Comparison of ENCODE assay signal across 8 cellular contexts in the genomic region with DNA sequence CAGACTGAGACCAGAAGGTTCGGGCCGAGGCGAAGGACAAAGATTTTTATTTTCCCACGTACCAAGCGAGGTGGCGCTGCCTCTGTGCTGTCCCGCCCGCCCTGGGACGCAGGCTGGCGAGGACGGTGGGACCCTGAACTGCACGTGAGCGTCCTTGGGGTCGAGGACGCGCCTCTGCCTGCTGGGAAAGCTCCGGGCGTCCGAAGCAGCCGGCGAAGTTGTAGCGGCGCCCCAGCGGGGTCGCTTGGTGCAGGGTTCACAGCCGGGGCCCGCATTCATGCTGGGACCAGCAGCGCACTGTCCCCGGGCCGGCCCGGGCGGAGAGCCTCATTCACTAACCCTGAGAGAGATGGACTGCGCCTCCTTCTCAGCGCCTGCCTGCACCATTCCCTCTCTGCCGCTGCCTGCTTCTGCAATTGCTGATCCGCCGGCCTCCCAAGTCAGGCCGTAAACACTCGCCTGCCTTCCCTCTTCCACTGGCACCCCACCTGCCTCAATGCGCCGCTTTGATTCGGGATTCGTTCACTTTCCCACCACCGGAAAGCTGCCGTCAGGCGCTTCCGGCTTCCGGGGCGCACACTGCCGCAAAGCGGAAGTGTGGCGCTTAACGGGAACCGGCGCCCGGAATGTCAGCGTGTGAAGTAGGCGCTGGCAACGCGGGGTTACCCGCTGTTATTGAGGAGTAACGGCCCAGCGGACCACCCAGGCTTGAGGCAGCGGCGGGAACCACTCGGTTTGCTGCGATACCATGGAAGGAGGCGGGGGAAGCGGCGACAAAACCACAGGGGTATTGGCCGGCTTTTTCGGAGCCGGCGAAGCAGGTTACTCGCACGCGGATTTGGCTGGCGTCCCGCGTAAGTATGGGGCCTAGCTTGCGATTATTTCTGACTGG. TPM values are rescaled to one million over a fixed set of nuclear protein-coding genes. Genes with fewer than 3 reads are reported as not detected.
DNase-seq lines count a peak whose midpoint lies in the region; ATAC-seq and TF ChIP-seq lines count a peak whose summit lies in the region.
"Not testable (repeated sequence)": the region's sequence is repeated elsewhere in the genome, so short reads cannot be mapped to it uniquely, and the experiment has no call there.

A gene (minus strand): TSS at position 581 of the 892 bp plus-strand sequence. CDS start 302 bp downstream, at position 279.
A gene with protein sequence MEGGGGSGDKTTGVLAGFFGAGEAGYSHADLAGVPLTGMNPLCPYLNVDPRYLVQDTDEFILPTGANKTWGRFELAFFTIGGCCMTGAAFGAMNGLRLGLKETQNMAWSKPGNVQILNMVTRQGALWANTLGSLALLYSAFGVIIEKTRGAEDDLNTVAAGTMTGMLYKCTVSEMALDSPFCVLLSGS (plus strand): TSS at position 607 of the 892 bp plus-strand sequence. CDS start 142 bp downstream, at position 749.

- not testable (repeated sequence) for TF ChIP-seq CTCF in PC-3 (conservative IDR thresholded peaks at IDR 0.05; ENCODE audit: low read depth, low read length); epithelial cell of esophagus (IDR thresholded peaks at IDR 0.05; ENCODE audit: insufficient read depth, low read depth, low read length, missing control alignments)

- H3K4me3 ChIP-seq in PC-3 (ENCODE audit: low read length) (peak within 1 kb of the TSS; percentile 71), epithelial cell of esophagus (ENCODE audit: low read length) (peak within 1 kb of the TSS; percentile 78), mononuclear cell (ENCODE audit: low read length) (peak within 1 kb of the TSS; percentile 69)

- not testable (repeated sequence) for H3K27me3 ChIP-seq in PC-3 (ENCODE audit: low read length); mononuclear cell (ENCODE audit: insufficient read depth, low read length)

- H3K79me2 ChIP-seq in PC-3 (ENCODE audit: low read length), result peaks cover 88% of the 10 kb centered on the region

- peak within 1 kb of the TSS; percentile 89 for H3K9ac ChIP-seq in PC-3 (ENCODE audit: low read length)

- peaks cover 13% of the 10 kb centered on the region for H4K20me1 ChIP-seq in PC-3 (ENCODE audit: low read length)

- intact Hi-C loops in PC-3 (cut with micrococcal nuclease), result not testable (repeated sequence)

- peaks cover 15% of the 10 kb centered on the region for H3K36me3 ChIP-seq in PC-3 (ENCODE audit: low read depth, low read length)

- DNase-seq in DMS114 treated with DMSO at 0.1 percent for 48 hours (lab: John Stamatoyannopoulos, UW; ENCODE audit: unreplicated experiment) (peak; percentile 80), HuH-7.5 (ENCODE audit: low spot score) (peak; percentile 1), PC-3 (peak; percentile 99), activated T-cell treated with anti-CD3 and anti-CD28 coated beads for 4 hours (peak; percentile 71), epithelial cell of esophagus (ENCODE audit: low read depth) (peak; percentile 88)
- peak; percentile 76 to 78 for DNase-seq in stimulated activated CD8-positive, alpha-beta memory T cell treated with anti-CD3 and anti-CD28 coated beads, Interleukin-15, amount 100 ng/mL, for 48 hours (ENCODE audit: low read depth in 2 of 2)

- peak within 1 kb of the TSS; percentile 71 for H2AFZ ChIP-seq in PC-3 (ENCODE audit: low read length)

- CTCF ChIA-PET in PC-3 (lab: Charles Lee), result not testable (repeated sequence)

- H3F3A ChIP-seq in PC-3 (ENCODE audit: low read length, unreplicated experiment), result not testable (repeated sequence)

- H3K4me1 ChIP-seq in PC-3 (ENCODE audit: insufficient read depth, low read length), result peaks cover 15% of the 10 kb centered on the region
- peaks cover 20% of the 10 kb centered on the region for H3K4me1 ChIP-seq in mononuclear cell (ENCODE audit: insufficient read depth, low read length)

- POLR2A ChIA-PET in PC-3 (lab: Charles Lee; ENCODE audit: unreplicated experiment), result not testable (repeated sequence)

- not testable (repeated sequence) for H3K9me3 ChIP-seq in PC-3 (ENCODE audit: low read length); mononuclear cell (ENCODE audit: low read depth, low read length)

- BruUV-seq in PC-3 (replicated peaks; lab: Mats Ljungman, UMichigan), result TSS peak; percentile 69

- H3K27ac ChIP-seq in PC-3 (ENCODE audit: low read length), result peak within 1 kb of the TSS; percentile 13

- H3K9me2 ChIP-seq in PC-3 (replicated peaks; ENCODE audit: low read length), result not testable (repeated sequence)

- ATAC-seq in GM21528 (IDR thresholded peaks at IDR 0.05; ENCODE audit: low FRiP score, unreplicated experiment) (peak; percentile 74), PC-3 (peak; percentile 80)

- H3K4me2 ChIP-seq in PC-3 (ENCODE audit: low read length), result peak within 1 kb of the TSS; percentile 78

RNA-seq across cellular contexts. Expression of the first gene that starts in this region (rescaled TPM):
- total RNA-seq in PC-3 (2014; rRNA removed) (85.4 and 89.7 TPM in 2 replicates), mononuclear cell (31.7 TPM)

RNA-seq across cellular contexts. Expression of the second gene that starts in this region (rescaled TPM):
- 48.6 and 53.4 TPM in 2 replicates for total RNA-seq in PC-3 (2014; rRNA removed)
- total RNA-seq in mononuclear cell, result 23.0 TPM

Comparison
In these comparisons a context has a peak if more than half of its experiments do, and no peak if none do; other contexts are left out.
1. Peak in every context shown above with its lines: DNase-seq, ATAC-seq, H3K4me3 ChIP-seq and H3K27ac ChIP-seq.
2. DNase-seq: peak in every context shown above with its lines; median percentile 99 in PC-3; 88 in epithelial cell of esophagus; 80 in DMS114 treated with DMSO at 0.1 percent for 48 hours; 77 in stimulated activated CD8-positive, alpha-beta memory T cell treated with anti-CD3 and anti-CD28 coated beads, Interleukin-15, amount 100 ng/mL, for 48 hours; 71 in activated T-cell treated with anti-CD3 and anti-CD28 coated beads for 4 hours; 1 in HuH-7.5.